ENCODE assay signal across 11 cellular contexts in genomic region chr2:209260281-209260680, GRCh38.
"Had no signal": no experiment of that assay in that cellular context is flagged by ENCODE, and none has a peak within 500 bp of the region (broad histone marks: within the 10 kb centered on the region; RNA-seq: fewer than 3 reads in every experiment).

No MANE protein-coding gene starts in this region.

- FAIRE-seq: H1, H54 had no signal

- H3K4me3 ChIP-seq: GM23248, GM23338, HAP-1 had no signal

- H3K27ac Mint-ChIP-seq: GM23338, H9, HFFc6 had no signal

- H3K27ac ChIP-seq: GM23248 had no signal

- ATAC-seq: GM23338, HCT116 had no signal

- H3K9ac ChIP-seq: GM23248 had no signal

- H3K4me1 ChIP-seq: HAP-1 had no signal

- H3K4me1 Mint-ChIP-seq: GM23338 had no signal

- H3K4me3 Mint-ChIP-seq: GM23338, H9, HFFc6 had no signal

- H3K9me3 ChIP-seq: HAP-1 had no signal

- DNase-seq: GM23248, GOT3, H7, H9, HCEC 1CT, HFFc6 had no signal

- H3K36me3 ChIP-seq: HAP-1 had no signal
